Comparison of ENCODE assay signal across 8 cellular contexts in the genomic region with DNA sequence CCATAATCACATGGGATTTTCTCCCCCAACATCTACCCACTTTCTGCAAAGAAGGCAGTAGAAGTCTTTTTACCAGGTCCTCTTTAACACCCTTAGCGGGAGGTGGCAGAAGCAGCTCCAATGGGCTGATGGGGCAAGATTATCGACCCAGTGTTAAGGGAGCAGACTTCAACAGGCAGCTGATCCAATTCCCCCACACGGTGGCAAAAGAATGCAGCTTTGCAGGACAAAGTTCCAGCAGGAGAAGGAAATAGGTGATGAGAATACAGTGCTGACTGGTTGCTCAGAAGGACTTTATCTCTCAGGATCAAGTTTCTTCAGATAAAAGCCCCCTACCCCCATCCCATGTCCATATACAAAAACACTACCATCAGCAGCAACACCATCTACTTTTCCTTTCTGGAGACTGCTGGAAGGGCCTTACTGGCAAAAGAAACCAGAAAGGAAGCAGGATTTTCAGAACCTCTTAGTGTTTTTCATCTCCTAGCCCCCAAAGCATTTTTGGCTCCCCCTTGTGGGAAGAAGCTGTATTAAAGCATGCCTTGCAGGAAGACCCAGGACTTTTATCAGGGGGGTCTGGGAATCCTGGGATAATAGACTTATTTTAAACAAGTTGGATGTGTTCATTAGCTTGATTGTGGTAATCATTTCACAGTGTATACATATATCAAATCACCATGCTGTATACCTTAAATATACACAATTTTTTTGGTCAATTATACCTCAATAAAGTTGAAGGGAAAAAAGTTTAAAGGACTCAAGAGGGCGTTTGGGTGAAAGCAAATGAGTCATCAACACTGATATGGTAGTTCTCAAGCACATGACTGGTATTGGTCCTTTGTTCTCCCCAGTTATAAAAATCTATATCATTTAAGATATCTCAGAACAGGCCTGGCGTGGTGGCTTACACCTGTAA.
DNase-seq lines count a peak whose midpoint lies in the region; ATAC-seq and TF ChIP-seq lines count a peak whose summit lies in the region.

No MANE protein-coding gene starts in this region.

- TF ChIP-seq CTCF in GM20000 (IDR thresholded peaks at IDR 0.05; ENCODE audit: extremely low read depth, missing control alignments) (peak; percentile 29), endothelial cell (IDR thresholded peaks at IDR 0.05; ENCODE audit: unreplicated experiment) (peak; percentile 58), nephron (IDR thresholded peaks at IDR 0.05; ENCODE audit: unreplicated experiment in 3 of 3) (peak; percentile 71 to 72 (median 72))

- H3K36me3 ChIP-seq in SK-N-MC (ENCODE audit: insufficient read depth, low read length), result no peaks in the 10 kb centered on the region

- ATAC-seq in GM19035 (IDR thresholded peaks at IDR 0.05; ENCODE audit: unreplicated experiment) (no peak), HG03520 (IDR thresholded peaks at IDR 0.05; ENCODE audit: unreplicated experiment) (no peak)

- H3K27ac Mint-ChIP-seq in endothelial cell (ENCODE audit: unreplicated experiment), result no peak overlapping the region
- peak overlapping the region; percentile 84 to 93 (median 92) for H3K27ac Mint-ChIP-seq in nephron

- H3K4me1 Mint-ChIP-seq in endothelial cell (ENCODE audit: unreplicated experiment), result no peaks in the 10 kb centered on the region
- H3K4me1 Mint-ChIP-seq in nephron, result peaks cover 42% of the 10 kb centered on the region

- H3K9me3 Mint-ChIP-seq in endothelial cell (ENCODE audit: unreplicated experiment) (no peaks in the 10 kb centered on the region), nephron (peaks cover 3% of the 10 kb centered on the region)

- H3K9ac ChIP-seq in SK-N-MC (ENCODE audit: insufficient read length), result no peak overlapping the region

- H3K27ac ChIP-seq in SK-N-MC, result no peak overlapping the region

- no peaks in the 10 kb centered on the region for H3K9me3 ChIP-seq in SK-N-MC (ENCODE audit: low read depth, low read length)

- no peaks in the 10 kb centered on the region for H3K36me3 Mint-ChIP-seq in endothelial cell (ENCODE audit: low read depth, unreplicated experiment)
- peaks cover 19% of the 10 kb centered on the region for H3K36me3 Mint-ChIP-seq in nephron (ENCODE audit: low read depth)

- in situ Hi-C loops in Caki2 (cut with HindIII; ENCODE audit: low pct_unique_long_range_greater_than_20kb, low sequenced_read_pairs), result no loop called here

- H3K4me3 Mint-ChIP-seq in endothelial cell (ENCODE audit: unreplicated experiment), result no peak overlapping the region
- no peak overlapping the region for H3K4me3 Mint-ChIP-seq in nephron

- H3K27me3 Mint-ChIP-seq in endothelial cell (ENCODE audit: unreplicated experiment) (no peaks in the 10 kb centered on the region), nephron (ENCODE audit: low read depth) (no peaks in the 10 kb centered on the region)

- DNase-seq in Caki2 (ENCODE audit: low read depth), result peak; percentile 6
- peak; percentile 3 for DNase-seq in GM20000 (ENCODE audit: low spot score)
- peak; percentile 5 for DNase-seq in SK-N-MC (ENCODE audit: low read depth, low spot score)
- DNase-seq in endothelial cell (ENCODE audit: low spot score), result peak; percentile 64
- DNase-seq in OCI-M2 (lab: John Stamatoyannopoulos, UW; ENCODE audit: unreplicated experiment), result no peak

- no peak overlapping the region for H3K4me3 ChIP-seq in SK-N-MC
